Comparison of ENCODE assay signal across 1 cellular context in the genomic region with DNA sequence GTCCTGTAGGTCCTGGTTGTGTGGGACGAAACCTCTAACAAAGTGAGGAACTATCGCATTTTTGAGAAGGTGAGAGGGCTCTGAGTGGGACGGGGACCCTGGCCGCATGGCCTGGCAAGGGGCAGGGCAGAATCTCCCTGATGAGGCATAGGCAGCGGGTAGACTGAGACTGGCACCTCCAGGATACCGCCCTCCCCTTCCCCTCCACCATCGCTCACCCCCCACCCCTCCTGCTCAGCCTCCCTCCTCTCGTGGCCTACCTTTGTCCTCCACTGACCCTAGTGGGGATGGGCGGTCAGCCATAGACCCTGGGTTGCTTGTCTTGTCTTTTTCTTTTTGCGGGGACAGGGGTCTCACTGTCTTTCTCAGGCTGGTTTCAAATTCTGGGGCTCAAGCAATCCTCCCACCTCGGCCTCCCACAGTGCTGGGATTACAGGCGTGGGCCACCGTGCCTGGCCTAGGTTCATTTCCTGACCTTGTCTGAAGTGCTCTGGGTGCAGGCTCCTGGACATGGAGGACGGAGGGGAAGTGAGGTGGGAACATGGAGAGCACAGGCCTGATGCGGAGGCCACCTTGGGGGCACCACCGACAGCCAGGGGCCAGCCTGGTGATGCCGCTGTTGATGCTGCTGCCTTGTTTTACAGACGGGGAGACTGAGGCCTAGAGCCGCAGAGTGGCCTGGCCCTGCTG.
TF ChIP-seq lines count a peak whose summit lies in the region.

No MANE protein-coding gene starts in this region.

TF ChIP-seq in GM12878, 131 proteins besides CTCF, POLR2A, EP300 and RAD21 (continued from another document):
- TF ChIP-seq, protein P1, sequence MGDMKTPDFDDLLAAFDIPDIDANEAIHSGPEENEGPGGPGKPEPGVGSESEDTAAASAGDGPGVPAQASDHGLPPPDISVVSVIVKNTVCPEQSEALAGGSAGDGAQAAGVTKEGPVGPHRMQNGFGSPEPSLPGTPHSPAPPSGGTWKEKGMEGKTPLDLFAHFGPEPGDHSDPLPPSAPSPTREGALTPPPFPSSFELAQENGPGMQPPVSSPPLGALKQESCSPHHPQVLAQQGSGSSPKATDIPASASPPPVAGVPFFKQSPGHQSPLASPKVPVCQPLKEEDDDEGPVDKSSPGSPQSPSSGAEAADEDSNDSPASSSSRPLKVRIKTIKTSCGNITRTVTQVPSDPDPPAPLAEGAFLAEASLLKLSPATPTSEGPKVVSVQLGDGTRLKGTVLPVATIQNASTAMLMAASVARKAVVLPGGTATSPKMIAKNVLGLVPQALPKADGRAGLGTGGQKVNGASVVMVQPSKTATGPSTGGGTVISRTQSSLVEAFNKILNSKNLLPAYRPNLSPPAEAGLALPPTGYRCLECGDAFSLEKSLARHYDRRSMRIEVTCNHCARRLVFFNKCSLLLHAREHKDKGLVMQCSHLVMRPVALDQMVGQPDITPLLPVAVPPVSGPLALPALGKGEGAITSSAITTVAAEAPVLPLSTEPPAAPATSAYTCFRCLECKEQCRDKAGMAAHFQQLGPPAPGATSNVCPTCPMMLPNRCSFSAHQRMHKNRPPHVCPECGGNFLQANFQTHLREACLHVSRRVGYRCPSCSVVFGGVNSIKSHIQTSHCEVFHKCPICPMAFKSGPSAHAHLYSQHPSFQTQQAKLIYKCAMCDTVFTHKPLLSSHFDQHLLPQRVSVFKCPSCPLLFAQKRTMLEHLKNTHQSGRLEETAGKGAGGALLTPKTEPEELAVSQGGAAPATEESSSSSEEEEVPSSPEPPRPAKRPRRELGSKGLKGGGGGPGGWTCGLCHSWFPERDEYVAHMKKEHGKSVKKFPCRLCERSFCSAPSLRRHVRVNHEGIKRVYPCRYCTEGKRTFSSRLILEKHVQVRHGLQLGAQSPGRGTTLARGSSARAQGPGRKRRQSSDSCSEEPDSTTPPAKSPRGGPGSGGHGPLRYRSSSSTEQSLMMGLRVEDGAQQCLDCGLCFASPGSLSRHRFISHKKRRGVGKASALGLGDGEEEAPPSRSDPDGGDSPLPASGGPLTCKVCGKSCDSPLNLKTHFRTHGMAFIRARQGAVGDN (IDR thresholded peaks at IDR 0.05) = no peak
- TF ChIP-seq HDAC2 (IDR thresholded peaks at IDR 0.05) = no peak
- no peak for TF ChIP-seq CBX5 (IDR thresholded peaks at IDR 0.05; ENCODE audit: low read depth)
- TF ChIP-seq GATAD2B (conservative IDR thresholded peaks at IDR 0.05; ENCODE audit: low read depth) = no peak
- TF ChIP-seq SRF (IDR thresholded peaks at IDR 0.05; ENCODE audit: low read depth in 2 of 2, low read length in 2 of 2) = no peak
- TF ChIP-seq, protein P2, sequence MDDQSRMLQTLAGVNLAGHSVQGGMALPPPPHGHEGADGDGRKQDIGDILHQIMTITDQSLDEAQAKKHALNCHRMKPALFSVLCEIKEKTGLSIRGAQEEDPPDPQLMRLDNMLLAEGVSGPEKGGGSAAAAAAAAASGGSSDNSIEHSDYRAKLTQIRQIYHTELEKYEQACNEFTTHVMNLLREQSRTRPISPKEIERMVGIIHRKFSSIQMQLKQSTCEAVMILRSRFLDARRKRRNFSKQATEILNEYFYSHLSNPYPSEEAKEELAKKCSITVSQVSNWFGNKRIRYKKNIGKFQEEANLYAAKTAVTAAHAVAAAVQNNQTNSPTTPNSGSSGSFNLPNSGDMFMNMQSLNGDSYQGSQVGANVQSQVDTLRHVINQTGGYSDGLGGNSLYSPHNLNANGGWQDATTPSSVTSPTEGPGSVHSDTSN (IDR thresholded peaks at IDR 0.05; ENCODE audit: insufficient replicate concordance, low read depth, low read length) = no peak
- TF ChIP-seq, protein P3, sequence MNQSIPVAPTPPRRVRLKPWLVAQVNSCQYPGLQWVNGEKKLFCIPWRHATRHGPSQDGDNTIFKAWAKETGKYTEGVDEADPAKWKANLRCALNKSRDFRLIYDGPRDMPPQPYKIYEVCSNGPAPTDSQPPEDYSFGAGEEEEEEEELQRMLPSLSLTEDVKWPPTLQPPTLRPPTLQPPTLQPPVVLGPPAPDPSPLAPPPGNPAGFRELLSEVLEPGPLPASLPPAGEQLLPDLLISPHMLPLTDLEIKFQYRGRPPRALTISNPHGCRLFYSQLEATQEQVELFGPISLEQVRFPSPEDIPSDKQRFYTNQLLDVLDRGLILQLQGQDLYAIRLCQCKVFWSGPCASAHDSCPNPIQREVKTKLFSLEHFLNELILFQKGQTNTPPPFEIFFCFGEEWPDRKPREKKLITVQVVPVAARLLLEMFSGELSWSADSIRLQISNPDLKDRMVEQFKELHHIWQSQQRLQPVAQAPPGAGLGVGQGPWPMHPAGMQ (IDR thresholded peaks at IDR 0.05; ENCODE audit: borderline replicate concordance) = no peak
- TF ChIP-seq IKZF1 (conservative IDR thresholded peaks at IDR 0.05) = no peak
- TF ChIP-seq MEF2A (IDR thresholded peaks at IDR 0.05; ENCODE audit: insufficient read depth, low read depth, low read length) = no peak
- TF ChIP-seq PML (IDR thresholded peaks at IDR 0.05; ENCODE audit: low read length) = no peak
- TF ChIP-seq ZSCAN29 (IDR thresholded peaks at IDR 0.05) = no peak
- no peak for TF ChIP-seq SIN3A (IDR thresholded peaks at IDR 0.05; ENCODE audit: low read depth, low read length)
- no peak for TF ChIP-seq SREBF2 (IDR thresholded peaks at IDR 0.05; ENCODE audit: low read length)
- no peak for TF ChIP-seq DPF2 (IDR thresholded peaks at IDR 0.05)
- no peak for TF ChIP-seq JUNB (IDR thresholded peaks at IDR 0.05)
- no peak for TF ChIP-seq ZNF207 (IDR thresholded peaks at IDR 0.05; ENCODE audit: borderline replicate concordance)
- no peak for TF ChIP-seq CREM (IDR thresholded peaks at IDR 0.05; ENCODE audit: low read depth)
